ENCODE assay signal across 16 cellular contexts in the genomic region with DNA sequence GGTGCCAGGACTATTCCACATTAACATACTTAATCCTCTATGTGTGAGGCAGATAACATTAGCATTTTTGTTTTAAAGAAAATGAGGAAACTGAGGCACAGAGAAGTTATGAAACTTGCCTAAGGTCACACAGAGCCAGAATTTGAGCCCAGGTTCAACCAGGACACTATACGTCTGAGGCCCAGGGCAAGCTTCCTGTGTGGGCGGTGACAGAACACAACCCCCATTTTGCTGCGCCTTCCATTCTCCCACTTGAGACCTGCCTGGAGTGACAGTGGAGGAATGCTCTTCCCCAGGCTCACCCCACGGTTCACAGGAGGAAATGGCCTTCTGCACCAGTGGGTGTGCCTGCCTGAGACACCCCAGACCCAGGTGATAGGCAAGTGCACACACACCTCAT.
A peak's percentile ranks its signal among the peaks of the same experiment; 100 is the strongest.
DNase-seq lines count a peak whose midpoint lies in the region; ATAC-seq, FAIRE-seq and TF ChIP-seq lines count a peak whose summit lies in the region.
"Had no signal": no experiment of that assay in that cellular context is flagged by ENCODE, and none has a peak within 500 bp of the region (broad histone marks: within the 10 kb centered on the region; RNA-seq: fewer than 3 reads in every experiment).

No MANE protein-coding gene starts in this region.

- no peak overlapping the region for H3K9ac ChIP-seq in astrocyte (ENCODE audit: low read length)
- peak overlapping the region; percentile 64 for H3K9ac ChIP-seq in neuronal stem cell (ENCODE audit: low read depth, low read length, poor library complexity)
- no peak overlapping the region for H3K9ac ChIP-seq in colonic mucosa (ENCODE audit: low read depth in 2 of 2, low read length in 2 of 2)

- no peaks in the 10 kb centered on the region for H3K27me3 ChIP-seq in CD8-positive, alpha-beta T cell (ENCODE audit: insufficient read depth, low read length)
- peaks cover 34% of the 10 kb centered on the region for H3K27me3 ChIP-seq in GM23338 (ENCODE audit: insufficient read depth)
- peaks cover 2% of the 10 kb centered on the region for H3K27me3 ChIP-seq in astrocyte (ENCODE audit: insufficient read depth, low read length)
- H3K27me3 ChIP-seq in neuronal stem cell (ENCODE audit: control insufficient read depth in 3 of 3, insufficient read depth in 3 of 3, low read depth in 1 of 3, low read length in 3 of 3), result peaks cover 4 to 21% (median 6%) of the 10 kb centered on the region in 3 experiments
- no peaks in the 10 kb centered on the region for H3K27me3 ChIP-seq in colonic mucosa
- H3K27me3 ChIP-seq: thyroid gland had no signal

- no peak for TF ChIP-seq CTCF in CD8-positive, alpha-beta T cell (IDR thresholded peaks at IDR 0.05)
- TF ChIP-seq CTCF in GM23338 (conservative IDR thresholded peaks at IDR 0.05; ENCODE audit: low read depth in 2 of 2) (no peak), astrocyte (IDR thresholded peaks at IDR 0.05; ENCODE audit: insufficient read depth, low read depth, low read length) (no peak), colonic mucosa (IDR thresholded peaks at IDR 0.05) (no peak)

- no peak overlapping the region for H3K14ac ChIP-seq in neuronal stem cell (ENCODE audit: low read length)

- H3K79me1 ChIP-seq in neuronal stem cell (ENCODE audit: low read depth, low read length), result no peaks in the 10 kb centered on the region

- no peaks in the 10 kb centered on the region for H3K9me3 ChIP-seq in CD8-positive, alpha-beta T cell (ENCODE audit: low read length)
- H3K9me3 ChIP-seq in astrocyte (ENCODE audit: insufficient read depth, low read depth, low read length) (no peaks in the 10 kb centered on the region), neuronal stem cell (replicated peaks in 1 of 2; ENCODE audit: control insufficient read depth in 2 of 2, insufficient read depth in 1 of 2, low read depth in 1 of 2, low read length in 2 of 2) (peaks cover 0 to 2% of the 10 kb centered on the region in 2 donors), colonic mucosa (no peaks in the 10 kb centered on the region)
- H3K9me3 ChIP-seq: thyroid gland had no signal

- H2BK5ac ChIP-seq in neuronal stem cell (ENCODE audit: low read length), result no peak overlapping the region

- no peak for ATAC-seq in CD8-positive, alpha-beta T cell
- no peak for ATAC-seq in GM23338
- no peak for ATAC-seq in GM19467 (IDR thresholded peaks at IDR 0.05; ENCODE audit: unreplicated experiment)
- ATAC-seq in GM18520 (IDR thresholded peaks at IDR 0.05; ENCODE audit: unreplicated experiment), result no peak
- ATAC-seq: Right ventricle myocardium inferior had no signal

- H2BK12ac ChIP-seq in neuronal stem cell (ENCODE audit: low read length), result no peak overlapping the region

- no peak overlapping the region for H3K4me3 ChIP-seq in CD8-positive, alpha-beta T cell (ENCODE audit: low read depth, low read length)
- no peak overlapping the region for H3K4me3 ChIP-seq in GM23338
- no peak overlapping the region for H3K4me3 ChIP-seq in astrocyte (ENCODE audit: insufficient read depth, low read depth, low read length)
- no peak overlapping the region for H3K4me3 ChIP-seq in neuronal stem cell (ENCODE audit: low read length in 2 of 2)
- H3K4me3 ChIP-seq in colonic mucosa, result no peak overlapping the region
- H3K4me3 ChIP-seq: thyroid gland had no signal

- CTCF ChIA-PET in CD8-positive, alpha-beta T cell (lab: Charles Lee), result interaction anchor here (3.6 kb wide), 1 partner anchor 86 kb away, joined by 14 read pairs; no protein-coding TSS in a partner anchor

- no peaks in the 10 kb centered on the region for H3K9me2 ChIP-seq in GM23338 (ENCODE audit: insufficient read depth)

- peak overlapping the region; percentile 9 for H3K18ac ChIP-seq in neuronal stem cell (ENCODE audit: low read length)

- peak overlapping the region; percentile 62 for H2BK15ac ChIP-seq in neuronal stem cell (ENCODE audit: low read length)

- H3K23ac ChIP-seq in neuronal stem cell (ENCODE audit: low read depth, low read length, poor library complexity), result no peak overlapping the region

- no peaks in the 10 kb centered on the region for H4K20me1 ChIP-seq in GM23338 (replicated peaks; ENCODE audit: insufficient read depth)
- peaks cover 25% of the 10 kb centered on the region for H4K20me1 ChIP-seq in astrocyte (ENCODE audit: insufficient read depth, low read length)

- no peak overlapping the region for H4K8ac ChIP-seq in neuronal stem cell (ENCODE audit: low read depth, low read length)

- H3K27me3 Mint-ChIP-seq in CD8-positive, alpha-beta T cell (ENCODE audit: low read depth), result peaks cover 3% of the 10 kb centered on the region
- H3K27me3 Mint-ChIP-seq in GM23338 (ENCODE audit: insufficient read depth, low read depth, poor library complexity), result peaks cover 33% of the 10 kb centered on the region
- H3K27me3 Mint-ChIP-seq in astrocyte (ENCODE audit: low read depth, unreplicated experiment), result peaks cover 20% of the 10 kb centered on the region

- H3K79me2 ChIP-seq in GM23338 (replicated peaks; ENCODE audit: insufficient read depth), result no peaks in the 10 kb centered on the region
- peaks cover 3% of the 10 kb centered on the region for H3K79me2 ChIP-seq in astrocyte (ENCODE audit: insufficient read depth, low read length)

- WGBS in neuronal stem cell (ENCODE audit: extremely low coverage in 2 of 2, insufficient read length in 2 of 2, insufficient replicate concordance in 1 of 2), 2 donors, result no CpG with 5 or more reads among the region's 4 CpGs

- peak overlapping the region; percentile 60 for H3K27ac Mint-ChIP-seq in CD8-positive, alpha-beta T cell
- H3K27ac Mint-ChIP-seq in GM23338 (no peak overlapping the region), astrocyte (ENCODE audit: unreplicated experiment) (no peak overlapping the region)
- H3K27ac Mint-ChIP-seq: CD14-positive monocyte had no signal

- no peaks in the 10 kb centered on the region for H3K36me3 ChIP-seq in CD8-positive, alpha-beta T cell (ENCODE audit: insufficient read depth, low read length)
- H3K36me3 ChIP-seq in GM23338 (ENCODE audit: insufficient read depth) (no peaks in the 10 kb centered on the region), astrocyte (ENCODE audit: insufficient read depth, low read length) (no peaks in the 10 kb centered on the region), neuronal stem cell (replicated peaks in 1 of 2; ENCODE audit: control insufficient read depth in 2 of 2, insufficient read depth in 2 of 2, low read length in 2 of 2) (no peaks in the 10 kb centered on the region), colonic mucosa (no peaks in the 10 kb centered on the region)
- H3K36me3 ChIP-seq: thyroid gland had no signal

- peak overlapping the region; percentile 61 for H3K4me3 Mint-ChIP-seq in CD8-positive, alpha-beta T cell
- peak overlapping the region; percentile 63; the same call in 2 of the 3 replicates for H3K4me3 Mint-ChIP-seq in GM23338
- H3K4me3 Mint-ChIP-seq in astrocyte (ENCODE audit: unreplicated experiment), result peak overlapping the region; percentile 85

- no peak overlapping the region for H4K91ac ChIP-seq in neuronal stem cell (ENCODE audit: low read depth, low read length, poor library complexity)

- peaks cover 20% of the 10 kb centered on the region for H3K4me1 ChIP-seq in CD8-positive, alpha-beta T cell (ENCODE audit: insufficient read depth, low read length)
- H3K4me1 ChIP-seq in GM23338 (ENCODE audit: insufficient read depth) (peaks cover 12% of the 10 kb centered on the region; the same call in 1 of the 2 replicates), astrocyte (ENCODE audit: insufficient read depth, low read length) (peaks cover 24% of the 10 kb centered on the region), neuronal stem cell (ENCODE audit: control insufficient read depth in 2 of 2, insufficient read depth in 1 of 2, low read depth in 1 of 2, low read length in 2 of 2) (peaks cover 7 to 18% of the 10 kb centered on the region in 2 donors), colonic mucosa (peaks cover 21% of the 10 kb centered on the region)

- DNase-seq in CD8-positive, alpha-beta T cell, result no peak
- DNase-seq in GM23338 (ENCODE audit: low spot score) (no peak), astrocyte (ENCODE audit: low read depth) (no peak), neuronal stem cell (ENCODE audit: low spot score) (no peak), colonic mucosa (no peak)
- DNase-seq: activated CD4-positive, alpha-beta T cell treated with anti-CD3 and anti-CD28 coated beads, Interleukin-2, amount 50 U/mL, for 4 hours; foreskin melanocyte; NCI-H1092; stimulated activated CD4-positive, alpha-beta T cell treated with anti-CD3 and anti-CD28 coated beads, Interleukin-12 subunit alpha, Interleukin-12 subunit beta, amount 100 ng/mL, for 4 hours; T1000; thyroid gland had no signal

- H2AFZ ChIP-seq in GM23338 (no peak overlapping the region), astrocyte (ENCODE audit: low read depth, low read length) (no peak overlapping the region), neuronal stem cell (ENCODE audit: low read length) (no peak overlapping the region)

- H2AK5ac ChIP-seq in neuronal stem cell (ENCODE audit: low read depth, low read length), result peak overlapping the region; percentile 20

- no peak overlapping the region for H3K27ac ChIP-seq in CD8-positive, alpha-beta T cell (ENCODE audit: low read depth, low read length)
- no peak overlapping the region for H3K27ac ChIP-seq in GM23338 (ENCODE audit: low read depth)
- no peak overlapping the region for H3K27ac ChIP-seq in astrocyte (ENCODE audit: low read depth, low read length)
- H3K27ac ChIP-seq in neuronal stem cell (replicated peaks; ENCODE audit: low read length), result no peak overlapping the region
- H3K27ac ChIP-seq in colonic mucosa, result no peak overlapping the region
- H3K27ac ChIP-seq: thyroid gland had no signal

- POLR2A ChIA-PET in CD8-positive, alpha-beta T cell (lab: Charles Lee), result interaction anchor here (1.1 kb wide), 1 partner anchor 13 kb away, joined by 4 read pairs; no protein-coding TSS in a partner anchor

- peaks cover 19% of the 10 kb centered on the region for H3K4me1 Mint-ChIP-seq in CD8-positive, alpha-beta T cell (ENCODE audit: low read depth)
- peaks cover 20% of the 10 kb centered on the region; the same call in 2 of the 3 replicates for H3K4me1 Mint-ChIP-seq in GM23338
- peaks cover 14% of the 10 kb centered on the region for H3K4me1 Mint-ChIP-seq in astrocyte (ENCODE audit: low read depth, unreplicated experiment)

- no peaks in the 10 kb centered on the region for H3F3A ChIP-seq in GM23338 (replicated peaks; ENCODE audit: low read depth)

- no peak overlapping the region for H2BK120ac ChIP-seq in neuronal stem cell (ENCODE audit: low read depth, low read length)

- H3K9me3 Mint-ChIP-seq in CD8-positive, alpha-beta T cell, result no peaks in the 10 kb centered on the region
- H3K9me3 Mint-ChIP-seq in GM23338, result no peaks in the 10 kb centered on the region
- no peaks in the 10 kb centered on the region for H3K9me3 Mint-ChIP-seq in astrocyte (ENCODE audit: unreplicated experiment)

- peaks cover 2% of the 10 kb centered on the region for H3K36me3 Mint-ChIP-seq in CD8-positive, alpha-beta T cell
- H3K36me3 Mint-ChIP-seq in GM23338 (ENCODE audit: low read depth) (no peaks in the 10 kb centered on the region), astrocyte (ENCODE audit: low read depth, unreplicated experiment) (peaks cover 4% of the 10 kb centered on the region)

- intact Hi-C loops in CD8-positive, alpha-beta T cell (cut with DNase I, micrococcal nuclease), result no loop called here
- intact Hi-C loops in colonic mucosa (cut with DNase I), result no loop called here

- no peak for FAIRE-seq in astrocyte (lab: Jason Lieb, UNC)
- FAIRE-seq: endometrium had no signal

- H3K4me2 ChIP-seq in GM23338 (no peak overlapping the region), astrocyte (ENCODE audit: low read length) (peak overlapping the region; percentile 88), neuronal stem cell (ENCODE audit: insufficient read depth, low read length, poor library complexity, severe bottlenecking) (no peak overlapping the region)

- no peak overlapping the region for H3K4ac ChIP-seq in neuronal stem cell (ENCODE audit: low read length)
